In genomic region chr1:10386761-10387482, GRCh38 we compare ENCODE assay signal across 14 cellular contexts. TPM values are rescaled to one million over a fixed set of nuclear protein-coding genes. Genes with fewer than 3 reads are reported as not detected.
A peak's percentile ranks its signal among the peaks of the same experiment; 100 is the strongest.
DNase-seq lines count a peak whose midpoint lies in the region; ATAC-seq and TF ChIP-seq lines count a peak whose summit lies in the region.
"Had no signal": no experiment of that assay in that cellular context is flagged by ENCODE, and none has a peak within 500 bp of the region (broad histone marks: within the 10 kb centered on the region; RNA-seq: fewer than 3 reads in every experiment).

No MANE protein-coding gene starts in this region.

- H3K9me3 ChIP-seq in HEK293 (ENCODE audit: control insufficient read depth, insufficient read depth, low read depth, low read length) (no peaks in the 10 kb centered on the region), testis (no peaks in the 10 kb centered on the region), WERI-Rb-1 (ENCODE audit: severe bottlenecking) (no peaks in the 10 kb centered on the region)
- H3K9me3 ChIP-seq: ovary had no signal

- H3K27ac Mint-ChIP-seq in chondrocyte (ENCODE audit: unreplicated experiment) = peak overlapping the region; percentile 88
- H3K27ac Mint-ChIP-seq in nephron = peak overlapping the region; percentile 98 to 99 (median 98)
- H3K27ac Mint-ChIP-seq: CD4-positive, alpha-beta T cell had no signal

- H3K36me3 Mint-ChIP-seq in chondrocyte (ENCODE audit: low read depth) = peaks cover 6% of the 10 kb centered on the region
- peaks cover 21% of the 10 kb centered on the region for H3K36me3 Mint-ChIP-seq in nephron (ENCODE audit: low read depth)

- H3K4me3 Mint-ChIP-seq in chondrocyte (ENCODE audit: unreplicated experiment) = no peak overlapping the region
- no peak overlapping the region for H3K4me3 Mint-ChIP-seq in nephron
- H3K4me3 Mint-ChIP-seq: CD4-positive, alpha-beta T cell had no signal

- DNase-seq in chondrocyte (ENCODE audit: low spot score) = no peak
- DNase-seq in testis = no peak
- no peak for DNase-seq in WERI-Rb-1
- DNase-seq: activated CD4-positive, alpha-beta T cell treated with anti-CD3 and anti-CD28 coated beads, Interleukin-2, amount 50 U/mL, for 48 hours; CD4-positive, alpha-beta T cell; effector memory CD4-positive, alpha-beta T cell; NCI-H187 treated with DMSO at 0.1 percent for 48 hours; NCI-H748 treated with DMSO at 0.1 percent for 48 hours had no signal

- no peak for TF ChIP-seq CTCF in HEK293 (tag by site-specific recombination; IDR thresholded peaks at IDR 0.05)
- no peak for TF ChIP-seq CTCF in chondrocyte (IDR thresholded peaks at IDR 0.05)
- TF ChIP-seq CTCF in nephron (IDR thresholded peaks at IDR 0.05; ENCODE audit: unreplicated experiment in 3 of 3) = no peak
- TF ChIP-seq CTCF in testis (IDR thresholded peaks at IDR 0.05) = no peak
- no peak for TF ChIP-seq CTCF in WERI-Rb-1 (IDR thresholded peaks at IDR 0.05; ENCODE audit: low read depth, low read length)

- CTCF ChIA-PET in HEK293 (lab: Yijun Ruan, JAX) = interaction anchor here (0.6 to 1.2 kb wide), 3 partner anchors 10 to 107 kb away, joined by 3 read pairs; no protein-coding TSS in a partner anchor

- no peak overlapping the region for H3K4me3 ChIP-seq in HEK293 (ENCODE audit: low read depth, low read length)
- H3K4me3 ChIP-seq in testis = no peak overlapping the region
- H3K4me3 ChIP-seq in WERI-Rb-1 (ENCODE audit: low read depth, low read length) = no peak overlapping the region
- H3K4me3 ChIP-seq: ovary had no signal

- H3K9me3 Mint-ChIP-seq in chondrocyte (ENCODE audit: low read depth) (no peaks in the 10 kb centered on the region), nephron (no peaks in the 10 kb centered on the region)
- H3K9me3 Mint-ChIP-seq: CD4-positive, alpha-beta T cell had no signal

- intact Hi-C loops in testis (cut with DNase I; ENCODE audit: low total_unique reads) = no loop called here

- TF ChIP-seq POLR2A in testis (IDR thresholded peaks at IDR 0.05) = no peak

- WGBS in testis, 2 donors = 87 to 88% methylated on average over 9 to 10 of the region's 10 CpGs

- ATAC-seq in GM18502 (IDR thresholded peaks at IDR 0.05; ENCODE audit: poor library complexity, unreplicated experiment) (no peak), GM19023 (IDR thresholded peaks at IDR 0.05; ENCODE audit: unreplicated experiment) (no peak), HG03432 (IDR thresholded peaks at IDR 0.05; ENCODE audit: unreplicated experiment) (no peak)

- H3K27ac ChIP-seq in HEK293 (ENCODE audit: extremely low read depth, low read depth, low read length) (no peak overlapping the region), testis (peak overlapping the region; percentile 6 to 71), WERI-Rb-1 (no peak overlapping the region)

- no peaks in the 10 kb centered on the region for H3K27me3 ChIP-seq in testis
- H3K27me3 ChIP-seq in WERI-Rb-1 (ENCODE audit: insufficient read depth, low read depth, severe bottlenecking) = no peaks in the 10 kb centered on the region
- H3K27me3 ChIP-seq: ovary had no signal

- POLR2A ChIA-PET in HEK293 (lab: Yijun Ruan, JAX) = no interaction called here

- H3K36me3 ChIP-seq in HEK293 (ENCODE audit: control insufficient read depth in 2 of 2, insufficient read depth in 1 of 2, low read length in 2 of 2) (peaks cover 0 to 5% of the 10 kb centered on the region in 2 experiments; a peak in 2 of 3 replicates), testis (ENCODE audit: low read depth, missing control alignments) (no peaks in the 10 kb centered on the region), WERI-Rb-1 (peaks cover 17% of the 10 kb centered on the region)
- H3K36me3 ChIP-seq: ovary had no signal

- H3K4me1 Mint-ChIP-seq in chondrocyte (ENCODE audit: low read depth) = peaks cover 13% of the 10 kb centered on the region
- peaks cover 24% of the 10 kb centered on the region for H3K4me1 Mint-ChIP-seq in nephron

- H3K27me3 Mint-ChIP-seq in chondrocyte (ENCODE audit: low read depth) (no peaks in the 10 kb centered on the region), nephron (ENCODE audit: low read depth) (peaks cover 3% of the 10 kb centered on the region)
- H3K27me3 Mint-ChIP-seq: CD4-positive, alpha-beta T cell had no signal

- no peaks in the 10 kb centered on the region for H3K4me1 ChIP-seq in HEK293 (ENCODE audit: control insufficient read depth, insufficient read depth, low read length)
- peaks cover 13% of the 10 kb centered on the region for H3K4me1 ChIP-seq in testis

TF ChIP-seq in HEK293, 187 proteins besides CTCF, POLR2A, EP300 and RAD21:
- TF ChIP-seq SCRT1 (tag by site-specific recombination; IDR thresholded peaks at IDR 0.05; ENCODE audit: borderline replicate concordance) (peak; percentile 56; the same call in 1 of the 2 replicates), TSHZ1 (tag by site-specific recombination; IDR thresholded peaks at IDR 0.05; ENCODE audit: borderline replicate concordance) (no peak), KLF9 (tag by site-specific recombination; IDR thresholded peaks at IDR 0.05; ENCODE audit: low read depth) (no peak), ZNF670 (tag by site-specific recombination; IDR thresholded peaks at IDR 0.05; ENCODE audit: low read depth) (no peak), ZNF362 (tag by site-specific recombination; IDR thresholded peaks at IDR 0.05) (0 out of 2 replicates have a peak, but pooled peaks have one; percentile 52), ZNF416 (tag by site-specific recombination; IDR thresholded peaks at IDR 0.05) (no peak), ZNF202 (tag by site-specific recombination; IDR thresholded peaks at IDR 0.05; ENCODE audit: borderline replicate concordance) (no peak), ZBTB10 (tag by site-specific recombination; IDR thresholded peaks at IDR 0.05) (no peak), ZNF677 (tag by site-specific recombination; IDR thresholded peaks at IDR 0.05) (no peak), ZNF510 (tag by site-specific recombination; IDR thresholded peaks at IDR 0.05; ENCODE audit: insufficient replicate concordance) (no peak), MYNN (tag by site-specific recombination; IDR thresholded peaks at IDR 0.05; ENCODE audit: borderline replicate concordance) (no peak), ZNF843 (tag by site-specific recombination; IDR thresholded peaks at IDR 0.05) (no peak), ZNF184 (tag by site-specific recombination; IDR thresholded peaks at IDR 0.05) (no peak)

RNA-seq across cellular contexts. Expression of gene PGD, which starts 11.9 kb away (rescaled TPM):
- total RNA-seq in chondrocyte = 114 to 208 TPM (median 118 TPM) in 3 replicates
- 100 to 1,000 TPM; 209 to 241 TPM for total RNA-seq in testis
- polyA plus RNA-seq in testis (ENCODE audit: insufficient read depth, low read depth, low replicate concordance) = 208 TPM

RNA-seq across cellular contexts. Expression of gene CENPS, which starts 43.3 kb away (rescaled TPM):
- total RNA-seq in chondrocyte = 11.3 to 18.7 TPM (median 12.9 TPM) in 3 replicates
- total RNA-seq in testis = 10 to 100 TPM; 26.4 to 49.6 TPM
- 125 TPM for polyA plus RNA-seq in testis (ENCODE audit: insufficient read depth, low read depth, low replicate concordance)

Comparison
In these comparisons a context has a peak if more than half of its experiments do, and no peak if none do; other contexts are left out.
1. H3K27ac ChIP-seq: peak in testis (2 of 2); none in HEK293 (single experiment) and WERI-Rb-1 (single experiment).